8 cellular contexts compared by ENCODE assay signal in the genomic region with DNA sequence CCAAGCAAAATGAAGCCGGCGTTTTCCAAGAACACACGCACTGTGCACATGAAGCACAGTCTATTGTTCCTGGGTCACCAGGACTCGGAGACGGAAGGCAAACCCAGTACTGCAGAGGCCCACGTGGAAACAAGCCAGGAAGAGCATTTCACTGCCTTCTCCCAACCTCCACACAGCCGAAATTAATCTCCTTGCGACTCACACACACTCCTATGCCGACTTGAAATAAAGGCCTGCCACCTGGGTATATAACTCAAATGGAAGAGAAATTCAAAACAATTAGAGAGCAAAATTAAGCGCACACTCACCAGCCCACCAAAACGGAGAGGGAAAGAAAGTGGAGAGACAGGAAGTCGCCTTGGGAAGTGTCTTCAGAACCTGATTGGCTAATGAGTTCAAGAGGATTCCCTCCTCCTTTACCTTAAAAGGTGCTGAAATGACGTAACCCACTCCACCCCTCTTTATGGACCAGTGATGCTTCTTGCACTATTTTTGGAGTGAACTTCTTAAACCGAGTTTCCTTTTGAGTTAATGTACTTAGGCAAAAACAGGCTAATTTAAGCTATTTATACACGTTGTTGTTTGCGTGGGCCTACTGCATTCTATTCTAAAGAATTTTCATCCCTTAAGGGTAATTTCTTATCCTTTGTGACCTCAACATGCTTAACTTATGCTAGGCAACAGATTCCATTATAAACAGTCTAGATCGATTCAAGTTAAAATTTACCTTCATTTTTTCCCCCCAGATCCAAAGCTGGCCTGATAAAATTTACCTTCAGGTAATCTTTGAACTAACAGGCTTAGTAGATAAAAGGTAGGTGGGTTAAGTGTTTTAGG. TPM values are rescaled to one million over a fixed set of nuclear protein-coding genes. Genes with fewer than 3 reads are reported as not detected.
DNase-seq lines count a peak whose midpoint lies in the region; ATAC-seq and TF ChIP-seq lines count a peak whose summit lies in the region.

A gene with protein sequence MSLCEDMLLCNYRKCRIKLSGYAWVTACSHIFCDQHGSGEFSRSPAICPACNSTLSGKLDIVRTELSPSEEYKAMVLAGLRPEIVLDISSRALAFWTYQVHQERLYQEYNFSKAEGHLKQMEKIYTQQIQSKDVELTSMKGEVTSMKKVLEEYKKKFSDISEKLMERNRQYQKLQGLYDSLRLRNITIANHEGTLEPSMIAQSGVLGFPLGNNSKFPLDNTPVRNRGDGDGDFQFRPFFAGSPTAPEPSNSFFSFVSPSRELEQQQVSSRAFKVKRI (minus strand): TSS at position 334 of the 837 bp plus-strand sequence. CDS start 16,756 bp downstream, outside the sequence.

- H3K4me3 Mint-ChIP-seq in osteocyte (ENCODE audit: unreplicated experiment) = peak within 1 kb of the TSS; percentile 98

- peaks cover 3% of the 10 kb centered on the region for H3K27me3 Mint-ChIP-seq in osteocyte (ENCODE audit: unreplicated experiment)

- H3K36me3 ChIP-seq in SK-N-SH (replicated peaks in 1 of 2; ENCODE audit: control insufficient read depth in 1 of 2, insufficient read depth in 2 of 2, low read length in 1 of 2) = peaks cover 9 to 10% of the 10 kb centered on the region in 2 experiments
- no peaks in the 10 kb centered on the region for H3K36me3 ChIP-seq in cardiac muscle cell

- H3K4me1 ChIP-seq in SK-N-SH (ENCODE audit: control insufficient read depth in 1 of 2, insufficient read depth in 2 of 2, low read depth in 1 of 2, low read length in 1 of 2) = peaks cover 0 to 5% of the 10 kb centered on the region in 2 experiments; a peak in 2 of 4 replicates
- peaks cover 8% of the 10 kb centered on the region for H3K4me1 ChIP-seq in cardiac muscle cell (ENCODE audit: low read depth)

- H3K27ac ChIP-seq in SK-N-SH (ENCODE audit: low read depth in 2 of 2, low read length in 1 of 2) (peak within 1 kb of the TSS; percentile 80 to 89), cardiac muscle cell (peak within 1 kb of the TSS; percentile 98)

- peak; percentile 100 for ATAC-seq in HG02610 (IDR thresholded peaks at IDR 0.05; ENCODE audit: unreplicated experiment)

- H3K9me3 ChIP-seq in SK-N-SH (no peaks in the 10 kb centered on the region), cardiac muscle cell (ENCODE audit: low read depth) (no peaks in the 10 kb centered on the region)

- no peaks in the 10 kb centered on the region for H4K20me1 ChIP-seq in SK-N-SH (ENCODE audit: insufficient read depth)

- peak within 1 kb of the TSS; percentile 79 for H3K9ac ChIP-seq in SK-N-SH

- peaks cover 23% of the 10 kb centered on the region for H3K4me1 Mint-ChIP-seq in osteocyte (ENCODE audit: unreplicated experiment)

- in situ Hi-C loops in GM13976 (cut with MboI; ENCODE audit: low sequenced_read_pairs, unreplicated experiment) = loop anchor here (25.0 kb wide), 1 partner anchor 529 kb away; no protein-coding TSS in a partner anchor

- TF ChIP-seq CTCF in GM13976 (IDR thresholded peaks at IDR 0.05; ENCODE audit: borderline replicate concordance, control extremely low read depth, extremely low read depth, insufficient read depth, missing control alignments) = no peak
- no peak for TF ChIP-seq CTCF in NB4 (IDR thresholded peaks at IDR 0.05; ENCODE audit: low read depth, low read length)
- no peak for TF ChIP-seq CTCF in SK-N-SH (IDR thresholded peaks at IDR 0.05)
- TF ChIP-seq CTCF in cardiac muscle cell (IDR thresholded peaks at IDR 0.05; ENCODE audit: low read depth, low read length) = no peak
- TF ChIP-seq CTCF in osteocyte (IDR thresholded peaks at IDR 0.05) = no peak

- DNase-seq in GM13976 (ENCODE audit: low spot score) (peak; percentile 88), NB4 (ENCODE audit: low read depth) (peak; percentile 91), SK-N-SH (peak; percentile 79), amniotic epithelial cell (ENCODE audit: low read depth) (peak; percentile 92), cardiac muscle cell (ENCODE audit: low read depth in 1 of 2, low spot score in 1 of 2) (peak; percentile 92 to 93), osteocyte (ENCODE audit: extremely low spot score, unreplicated experiment) (no peak), GOT3 (lab: John Stamatoyannopoulos, UW) (no peak)

- peak within 1 kb of the TSS; percentile 91 for H2AFZ ChIP-seq in SK-N-SH (ENCODE audit: low read depth)

- TF ChIP-seq RAD21 in SK-N-SH (IDR thresholded peaks at IDR 0.05; ENCODE audit: low read length) = no peak

- POLR2A ChIA-PET in SK-N-SH (lab: Yijun Ruan, JAX) = interaction anchor here (1.3 to 1.7 kb wide), 3 partner anchors 10 to 122 kb away, joined by 4 to 14 read pairs (median 6); a partner anchor contains a TSS

- under 1% methylated on average over 17 of the region's 17 CpGs for WGBS in SK-N-SH (ENCODE audit: low lambda C conversion rate)

- no peaks in the 10 kb centered on the region for H3K27me3 ChIP-seq in SK-N-SH (ENCODE audit: insufficient read depth)
- H3K27me3 ChIP-seq in cardiac muscle cell = no peaks in the 10 kb centered on the region

- no peaks in the 10 kb centered on the region for H3K36me3 Mint-ChIP-seq in osteocyte (ENCODE audit: unreplicated experiment)

- H3K27ac Mint-ChIP-seq in osteocyte (ENCODE audit: unreplicated experiment) = peak within 1 kb of the TSS; percentile 98

- H3F3A ChIP-seq in SK-N-SH (replicated peaks; ENCODE audit: insufficient read depth) = peaks cover 17% of the 10 kb centered on the region

- TF ChIP-seq POLR2A in NB4 (IDR thresholded peaks at IDR 0.05; ENCODE audit: extremely low read depth, insufficient read length) = peak; percentile 28

- peaks cover 46% of the 10 kb centered on the region for H3K79me2 ChIP-seq in SK-N-SH (ENCODE audit: insufficient read depth)

- TF ChIP-seq EP300 in SK-N-SH (IDR thresholded peaks at IDR 0.05; ENCODE audit: borderline replicate concordance in 1 of 2, low read depth in 1 of 2, low read length in 1 of 2) = no peak

- no peaks in the 10 kb centered on the region for H3K9me2 ChIP-seq in SK-N-SH

- H3K4me2 ChIP-seq in SK-N-SH = peak within 1 kb of the TSS; percentile 95

- no peaks in the 10 kb centered on the region for H3K9me3 Mint-ChIP-seq in osteocyte (ENCODE audit: unreplicated experiment)

- H3K4me3 ChIP-seq in NB4 (ENCODE audit: low read depth, low read length) (peak within 1 kb of the TSS; percentile 95), SK-N-SH (ENCODE audit: low read depth in 2 of 2, low read length in 1 of 2) (peak within 1 kb of the TSS; percentile 86 to 88), cardiac muscle cell (peak within 1 kb of the TSS; percentile 84)

- CTCF ChIA-PET in SK-N-SH (lab: Yijun Ruan, JAX) = interaction anchor here (0.7 to 2.2 kb wide), 7 partner anchors 9 to 281 kb away, joined by 3 to 12 read pairs (median 4); a partner anchor contains a TSS

TF ChIP-seq in SK-N-SH, 30 proteins besides CTCF, POLR2A, EP300 and RAD21:
- TF ChIP-seq GABPA (IDR thresholded peaks at IDR 0.05; ENCODE audit: low read depth) (peak; percentile 68), CHD2 (IDR thresholded peaks at IDR 0.05; ENCODE audit: low read length, partially characterized antibody) (peak; percentile 44), RXRA (IDR thresholded peaks at IDR 0.05; ENCODE audit: borderline replicate concordance, low read depth) (no peak), FOXM1 (IDR thresholded peaks at IDR 0.05; ENCODE audit: low read depth) (no peak), SIN3A (IDR thresholded peaks at IDR 0.05; ENCODE audit: borderline replicate concordance, low read depth, low read length) (peak; percentile 40; the same call in 1 of the 2 replicates), TAF1 (IDR thresholded peaks at IDR 0.05; ENCODE audit: borderline replicate concordance, low read depth, low read length) (0 out of 2 replicates have a peak, but pooled peaks have one; percentile 32), TCF12 (IDR thresholded peaks at IDR 0.05) (peak; percentile 12; the same call in 1 of the 2 replicates), FOXJ3 (CRISPR knock-in tag; IDR thresholded peaks at IDR 0.05) (no peak), MXI1 (IDR thresholded peaks at IDR 0.05; ENCODE audit: low read depth, low read length) (peak; percentile 99), RCOR1 (IDR thresholded peaks at IDR 0.05; ENCODE audit: low read length) (peak; percentile 20), ELF1 (IDR thresholded peaks at IDR 0.05) (peak; percentile 74), POLR2AphosphoS5 (IDR thresholded peaks at IDR 0.05; ENCODE audit: low read depth, low read length) (peak; percentile 82; the same call in 1 of the 2 replicates)
- TF ChIP-seq, protein P1, sequence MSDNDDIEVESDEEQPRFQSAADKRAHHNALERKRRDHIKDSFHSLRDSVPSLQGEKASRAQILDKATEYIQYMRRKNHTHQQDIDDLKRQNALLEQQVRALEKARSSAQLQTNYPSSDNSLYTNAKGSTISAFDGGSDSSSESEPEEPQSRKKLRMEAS (IDR thresholded peaks at IDR 0.05; ENCODE audit: low read depth) = peak; percentile 95

RNA-seq across cellular contexts. Expression of the gene that starts here (rescaled TPM):
- polyA plus RNA-seq in SK-N-SH (2012; rRNA removed) (35.4 and 48.5 TPM in 2 replicates), cardiac muscle cell (63.7 and 76.9 TPM in 2 replicates)
- 51.1 and 51.8 TPM in 2 replicates for polyA plus RNA-seq in SK-N-SH (2012; cell fraction: cytosol; rRNA removed)
- 23.1 and 38.6 TPM in 2 replicates for polyA plus RNA-seq in SK-N-SH (2012; cell fraction: nucleus; rRNA removed)
- total RNA-seq in cardiac muscle cell (152 and 161 TPM in 2 replicates), osteocyte (47.4 and 49.6 TPM in 2 replicates)

Comparison
In these comparisons a context has a peak if more than half of its experiments do, and no peak if none do; other contexts are left out.
1. DNase-seq: peak in GM13976 (single experiment), NB4 (single experiment), SK-N-SH (single experiment), amniotic epithelial cell (single experiment) and cardiac muscle cell (2 of 2); none in osteocyte (single experiment) and GOT3 (single experiment).
2. Peak in every context shown above with its lines, with median percentiles within 50 percentile points of each other: H3K4me3 ChIP-seq.